14 cellular contexts compared by ENCODE assay signal in the genomic region with DNA sequence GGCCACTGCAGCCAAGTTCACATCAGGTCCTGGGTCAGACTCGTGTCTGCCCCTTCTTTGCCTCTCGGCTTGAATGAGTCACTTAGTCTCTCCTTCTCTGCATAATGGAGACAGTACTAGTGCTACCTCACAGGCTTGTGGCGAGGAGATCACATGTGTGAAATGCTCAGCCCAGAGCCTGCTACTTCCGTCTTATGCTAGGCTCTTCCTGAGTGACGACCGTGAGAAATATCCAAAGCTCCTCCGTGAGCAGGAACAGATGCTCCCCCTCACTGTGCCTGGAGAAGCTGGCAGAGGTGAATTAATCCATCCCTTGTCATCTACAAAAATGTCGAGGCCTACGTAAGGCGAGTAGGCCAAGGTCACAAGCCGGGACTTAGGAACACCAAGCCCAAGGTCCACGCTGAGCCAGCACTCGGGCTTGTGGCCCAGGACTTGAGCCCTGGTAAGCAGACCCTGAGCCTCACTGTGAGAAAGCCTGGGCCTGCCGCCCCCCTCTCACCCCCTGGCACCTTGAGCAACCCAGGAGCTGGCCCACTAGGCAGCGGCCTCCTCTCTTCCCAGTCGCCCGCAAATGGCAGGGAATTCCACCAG. TPM values are rescaled to one million over a fixed set of nuclear protein-coding genes. Genes with fewer than 3 reads are reported as not detected.
DNase-seq lines count a peak whose midpoint lies in the region; ATAC-seq and TF ChIP-seq lines count a peak whose summit lies in the region.
"Had no signal": no experiment of that assay in that cellular context is flagged by ENCODE, and none has a peak within 500 bp of the region (broad histone marks: within the 10 kb centered on the region; RNA-seq: fewer than 3 reads in every experiment).

No MANE protein-coding gene starts in this region.

- TF ChIP-seq CTCF in WTC11 (IDR thresholded peaks at IDR 0.05) (no peak), transverse colon (IDR thresholded peaks at IDR 0.05) (no peak)

- ATAC-seq in activated naive CD8-positive, alpha-beta T cell treated with anti-CD3 and anti-CD28 coated beads, Interleukin-2, amount 10 ng/mL, durations not matched to agents 7 days and 5 days (ENCODE audit: low read depth) = peak; percentile 31
- ATAC-seq in activated naive CD8-positive, alpha-beta T cell treated with anti-CD3 and anti-CD28 coated beads, Interleukin-2, amount 50 U/mL, for 24 hours = no peak
- no peak for ATAC-seq in WTC11

- H3K4me3 Mint-ChIP-seq in activated naive CD8-positive, alpha-beta T cell treated with anti-CD3 and anti-CD28 coated beads, Interleukin-2, amount 10 ng/mL, durations not matched to agents 7 days and 5 days = no peak overlapping the region
- no peak overlapping the region for H3K4me3 Mint-ChIP-seq in activated naive CD8-positive, alpha-beta T cell treated with anti-CD3 and anti-CD28 coated beads, Interleukin-2, amount 50 U/mL, for 24 hours
- H3K4me3 Mint-ChIP-seq in WTC11 = no peak overlapping the region
- peak overlapping the region; percentile 65 to 82 (median 65) for H3K4me3 Mint-ChIP-seq in immature natural killer cell

- peaks cover 30% of the 10 kb centered on the region for H3K27me3 Mint-ChIP-seq in activated naive CD8-positive, alpha-beta T cell treated with anti-CD3 and anti-CD28 coated beads, Interleukin-2, amount 10 ng/mL, durations not matched to agents 7 days and 5 days
- H3K27me3 Mint-ChIP-seq in activated naive CD8-positive, alpha-beta T cell treated with anti-CD3 and anti-CD28 coated beads, Interleukin-2, amount 50 U/mL, for 24 hours = peaks cover 25% of the 10 kb centered on the region
- H3K27me3 Mint-ChIP-seq in WTC11 (ENCODE audit: low read depth) = peaks cover 22% of the 10 kb centered on the region
- H3K27me3 Mint-ChIP-seq in immature natural killer cell (ENCODE audit: low read depth in 3 of 3) = peaks cover 0 to 10% (median 4%) of the 10 kb centered on the region in 3 donors

- in situ Hi-C loops in transverse colon (cut with MboI; ENCODE audit: low pct_ligation_motif_present in 1 of 4, low pct_unique_long_range_greater_than_20kb in 1 of 4, low sequenced_read_pairs in 3 of 4) = loop anchor here in 1 of 4 donors (25.0 kb wide), 1 partner anchor 219 kb away; the partner anchor contains the start of gene SRP14

- H3K27ac Mint-ChIP-seq in activated naive CD8-positive, alpha-beta T cell treated with anti-CD3 and anti-CD28 coated beads, Interleukin-2, amount 10 ng/mL, durations not matched to agents 7 days and 5 days = no peak overlapping the region
- no peak overlapping the region for H3K27ac Mint-ChIP-seq in activated naive CD8-positive, alpha-beta T cell treated with anti-CD3 and anti-CD28 coated beads, Interleukin-2, amount 50 U/mL, for 24 hours
- H3K27ac Mint-ChIP-seq in WTC11 = peak overlapping the region; percentile 54
- peak overlapping the region; percentile 87 to 94 (median 92) for H3K27ac Mint-ChIP-seq in immature natural killer cell

- DNase-seq in activated naive CD8-positive, alpha-beta T cell treated with anti-CD3 and anti-CD28 coated beads, Interleukin-2, amount 10 ng/mL, durations not matched to agents 7 days and 5 days = no peak
- DNase-seq in activated naive CD8-positive, alpha-beta T cell treated with anti-CD3 and anti-CD28 coated beads, Interleukin-2, amount 50 U/mL, for 24 hours = no peak
- DNase-seq in WTC11 (ENCODE audit: low spot score) (no peak), immature natural killer cell (peak; percentile 50 to 69 (median 51)), MG63 (no peak), transverse colon (no peak), HUDEP-2 (lab: John Stamatoyannopoulos, UW; ENCODE audit: unreplicated experiment in 76 of 76) (no peak)
- DNase-seq in stimulated activated naive CD4-positive, alpha-beta T cell treated with Interleukin-2 at 50 U/mL for 16 hours (lab: John Stamatoyannopoulos, UW) = no peak
- DNase-seq: NCI-H1436 treated with DMSO at 0.1 percent for 48 hours, NCI-H526 treated with DMSO at 0.1 percent for 48 hours, SIG-M5 had no signal

- H3K9me3 Mint-ChIP-seq in activated naive CD8-positive, alpha-beta T cell treated with anti-CD3 and anti-CD28 coated beads, Interleukin-2, amount 10 ng/mL, durations not matched to agents 7 days and 5 days = no peaks in the 10 kb centered on the region
- no peaks in the 10 kb centered on the region for H3K9me3 Mint-ChIP-seq in activated naive CD8-positive, alpha-beta T cell treated with anti-CD3 and anti-CD28 coated beads, Interleukin-2, amount 50 U/mL, for 24 hours
- H3K9me3 Mint-ChIP-seq in WTC11 = no peaks in the 10 kb centered on the region
- H3K9me3 Mint-ChIP-seq in immature natural killer cell = no peaks in the 10 kb centered on the region

- H3K4me1 Mint-ChIP-seq in activated naive CD8-positive, alpha-beta T cell treated with anti-CD3 and anti-CD28 coated beads, Interleukin-2, amount 10 ng/mL, durations not matched to agents 7 days and 5 days = peaks cover 9% of the 10 kb centered on the region
- H3K4me1 Mint-ChIP-seq in activated naive CD8-positive, alpha-beta T cell treated with anti-CD3 and anti-CD28 coated beads, Interleukin-2, amount 50 U/mL, for 24 hours = peaks cover 3% of the 10 kb centered on the region
- H3K4me1 Mint-ChIP-seq in WTC11 (peaks cover 31% of the 10 kb centered on the region), immature natural killer cell (peaks cover 15 to 30% of the 10 kb centered on the region in 2 donors)

- H3K27ac ChIP-seq in transverse colon = no peak overlapping the region
- H3K27ac ChIP-seq: VCaP had no signal

- no peak overlapping the region for H3K4me3 ChIP-seq in MG63
- H3K4me3 ChIP-seq in transverse colon = no peak overlapping the region

- H3K36me3 Mint-ChIP-seq in activated naive CD8-positive, alpha-beta T cell treated with anti-CD3 and anti-CD28 coated beads, Interleukin-2, amount 10 ng/mL, durations not matched to agents 7 days and 5 days = no peaks in the 10 kb centered on the region
- no peaks in the 10 kb centered on the region for H3K36me3 Mint-ChIP-seq in activated naive CD8-positive, alpha-beta T cell treated with anti-CD3 and anti-CD28 coated beads, Interleukin-2, amount 50 U/mL, for 24 hours (ENCODE audit: low read depth)
- no peaks in the 10 kb centered on the region for H3K36me3 Mint-ChIP-seq in WTC11
- H3K36me3 Mint-ChIP-seq in immature natural killer cell = no peaks in the 10 kb centered on the region

- H3K9me3 ChIP-seq in MG63 (no peaks in the 10 kb centered on the region), transverse colon (no peaks in the 10 kb centered on the region)

- CTCF ChIA-PET in WTC11 (lab: Charles Lee) = interaction anchor here (0.9 to 15.1 kb wide), 7 partner anchors 17 to 227 kb away, joined by 3 to 224 read pairs (median 15); partner anchors contain the start of gene PAK6

- H3K4me1 ChIP-seq in transverse colon = peaks cover 5 to 22% (median 13%) of the 10 kb centered on the region in 4 donors

- TF ChIP-seq EP300 in transverse colon (IDR thresholded peaks at IDR 0.05; ENCODE audit: low read depth) = no peak

- no peaks in the 10 kb centered on the region for H3K36me3 ChIP-seq in MG63
- no peaks in the 10 kb centered on the region for H3K36me3 ChIP-seq in transverse colon

- H3K27me3 ChIP-seq in MG63 (no peaks in the 10 kb centered on the region), transverse colon (peaks cover 23% of the 10 kb centered on the region)

- intact Hi-C loops in transverse colon (cut with DNase I; ENCODE audit: low total_unique reads) = no loop called here

- 70 to 90% methylated on average over 2 to 17 of the region's 17 CpGs for WGBS in transverse colon (ENCODE audit: low coverage in 1 of 2), 2 donors

- POLR2A ChIA-PET in activated naive CD8-positive, alpha-beta T cell treated with anti-CD3 and anti-CD28 coated beads, Interleukin-2, amount 10 ng/mL, durations not matched to agents 7 days and 5 days (lab: Charles Lee) = no interaction called here
- POLR2A ChIA-PET in WTC11 (lab: Charles Lee) = no interaction called here

- TF ChIP-seq POLR2A in transverse colon (IDR thresholded peaks at IDR 0.05) = no peak

RNA-seq across cellular contexts. Expression of gene PAK6, which starts 17.9 kb away (rescaled TPM):
- 1 to 10 TPM in 1 of 2 experiments, under 1 TPM in 1; 0.91 to 1.3 TPM for total RNA-seq in activated naive CD8-positive, alpha-beta T cell treated with anti-CD3 and anti-CD28 coated beads, Interleukin-2, amount 10 ng/mL, durations not matched to agents 7 days and 5 days
- total RNA-seq in WTC11 (2021) = 8.7 to 11.7 TPM (median 9.6 TPM) in 3 replicates
- polyA plus RNA-seq in immature natural killer cell = 1 to 10 TPM; 2.0 to 8.3 (median 3.6) TPM
- 3.9 TPM in 1 of 2 replicates, not detected in the other for total RNA-seq in MG63 (2014; rRNA removed; shearing (Covaris generic); ENCODE audit: low replicate concordance)
- 1 to 10 TPM; 3.0 to 7.5 (median 4.5) TPM for total RNA-seq in transverse colon

RNA-seq across cellular contexts. Expression of gene ANKRD63, which starts 26.1 kb away (rescaled TPM):
- under 1 TPM in 1 of 2 experiments, not detected in 1; 0.26 TPM for total RNA-seq in activated naive CD8-positive, alpha-beta T cell treated with anti-CD3 and anti-CD28 coated beads, Interleukin-2, amount 10 ng/mL, durations not matched to agents 7 days and 5 days
- 1.2 to 1.7 TPM (median 1.4 TPM) in 3 replicates for total RNA-seq in WTC11 (2021)
- polyA plus RNA-seq in immature natural killer cell = not detected
- total RNA-seq in MG63 (2014; rRNA removed; shearing (Covaris generic); ENCODE audit: low replicate concordance) = not detected in 2 replicates
- not detected for total RNA-seq in transverse colon
- total RNA-seq: liver, urinary bladder had no signal
- polyA plus RNA-seq: liver, urinary bladder had no signal

RNA-seq across cellular contexts. Expression of gene PLCB2, which starts 51.0 kb away (rescaled TPM):
- total RNA-seq in activated naive CD8-positive, alpha-beta T cell treated with anti-CD3 and anti-CD28 coated beads, Interleukin-2, amount 10 ng/mL, durations not matched to agents 7 days and 5 days = 100 to 1,000 TPM; 173 to 174 TPM
- total RNA-seq in WTC11 (2021) = 14.2 to 18.5 TPM (median 15.2 TPM) in 3 replicates
- polyA plus RNA-seq in immature natural killer cell = 10 to 100 TPM; 18.0 to 57.0 (median 24.2) TPM
- total RNA-seq in MG63 (2014; rRNA removed; shearing (Covaris generic); ENCODE audit: low replicate concordance) = not detected in 2 replicates
- 100 to 1,000 TPM in 1 of 4 donors, 10 to 100 TPM in 2, 1 to 10 TPM in 1; 5.5 to 143 (median 12.0) TPM for total RNA-seq in transverse colon

Comparison
In these comparisons a context has a peak if more than half of its experiments do, and no peak if none do; other contexts are left out.
1. DNase-seq: peak in immature natural killer cell (3 of 3); none in activated naive CD8-positive, alpha-beta T cell treated with anti-CD3 and anti-CD28 coated beads, Interleukin-2, amount 10 ng/mL, durations not matched to agents 7 days and 5 days (single experiment), activated naive CD8-positive, alpha-beta T cell treated with anti-CD3 and anti-CD28 coated beads, Interleukin-2, amount 50 U/mL, for 24 hours (single experiment), WTC11 (single experiment), stimulated activated naive CD4-positive, alpha-beta T cell treated with Interleukin-2 at 50 U/mL for 16 hours (single experiment), MG63 (single experiment), transverse colon (single experiment) and HUDEP-2 (0 of 76).
2. H3K27ac Mint-ChIP-seq: peak in WTC11 (single experiment) and immature natural killer cell (6 of 6); none in activated naive CD8-positive, alpha-beta T cell treated with anti-CD3 and anti-CD28 coated beads, Interleukin-2, amount 10 ng/mL, durations not matched to agents 7 days and 5 days (single experiment) and activated naive CD8-positive, alpha-beta T cell treated with anti-CD3 and anti-CD28 coated beads, Interleukin-2, amount 50 U/mL, for 24 hours (single experiment).
3. H3K4me3 Mint-ChIP-seq: peak in immature natural killer cell (5 of 5); none in activated naive CD8-positive, alpha-beta T cell treated with anti-CD3 and anti-CD28 coated beads, Interleukin-2, amount 10 ng/mL, durations not matched to agents 7 days and 5 days (single experiment), activated naive CD8-positive, alpha-beta T cell treated with anti-CD3 and anti-CD28 coated beads, Interleukin-2, amount 50 U/mL, for 24 hours (single experiment) and WTC11 (single experiment).